ENCODE assay signal across 10 cellular contexts in the genomic region with DNA sequence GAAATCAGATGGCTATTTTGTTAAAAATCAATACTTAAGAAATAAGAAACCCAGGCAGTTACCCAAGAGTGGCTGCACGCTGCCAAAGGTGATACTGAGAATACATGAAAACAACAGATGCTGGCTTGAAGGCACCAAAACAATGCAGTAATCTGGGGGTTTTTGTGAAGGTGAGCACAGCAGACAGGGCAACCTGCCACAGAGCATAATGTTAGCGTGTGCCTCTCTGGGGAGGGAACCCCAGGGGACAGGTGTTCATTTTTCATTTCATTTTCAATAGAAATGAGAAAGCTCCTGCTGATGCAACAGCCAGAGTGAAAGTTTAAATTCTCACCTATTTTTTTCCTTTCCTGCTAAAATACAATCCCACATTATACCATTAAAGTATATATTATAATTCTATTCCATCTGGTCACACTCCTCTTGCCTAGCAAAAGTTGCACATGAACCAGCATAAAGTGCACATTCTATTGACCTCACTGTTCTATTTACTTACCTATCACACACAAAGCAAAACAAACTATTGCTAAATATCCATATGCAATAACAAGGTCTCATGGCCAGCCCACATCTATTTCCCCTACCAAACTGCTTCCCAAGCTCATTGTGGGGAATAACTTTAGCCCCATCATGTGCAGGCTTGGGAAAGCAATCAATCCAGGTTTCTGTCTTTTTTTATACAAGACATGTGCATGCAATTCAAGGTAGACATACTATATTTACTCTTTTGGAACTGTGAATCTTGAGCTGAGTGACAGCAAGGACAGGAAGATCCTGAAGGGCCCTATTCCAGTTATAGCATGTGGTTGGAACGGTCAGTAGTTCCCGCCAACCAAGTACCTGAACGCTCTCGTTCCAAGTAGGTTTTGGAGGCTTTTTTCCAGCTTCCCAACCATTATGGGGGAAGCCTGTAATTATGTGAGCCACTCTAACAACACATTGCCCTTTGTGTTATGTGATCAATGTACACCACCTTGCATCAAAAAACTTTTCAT.
DNase-seq lines count a peak whose midpoint lies in the region; ATAC-seq and TF ChIP-seq lines count a peak whose summit lies in the region.
"Had no signal": no experiment of that assay in that cellular context is flagged by ENCODE, and none has a peak within 500 bp of the region (broad histone marks: within the 10 kb centered on the region; RNA-seq: fewer than 3 reads in every experiment).

No MANE protein-coding gene starts in this region.

- CTCF ChIA-PET in RWPE1 (lab: Yijun Ruan, JAX), result no interaction called here

- POLR2A ChIA-PET in RWPE1 (lab: Yijun Ruan, JAX; ENCODE audit: low non-redundant PET), result interaction anchor here (0.6 kb wide), 1 partner anchor 16 kb away, joined by 3 read pairs; no protein-coding TSS in a partner anchor

- TF ChIP-seq CTCF in RWPE1 (conservative IDR thresholded peaks at IDR 0.05; ENCODE audit: low read depth) (no peak), foreskin fibroblast (IDR thresholded peaks at IDR 0.05; ENCODE audit: low read depth, low read length) (no peak)

- no peak overlapping the region for H3K4me3 ChIP-seq in foreskin fibroblast (ENCODE audit: low read depth in 1 of 2, low read length in 2 of 2)

- ATAC-seq in GM18520 (IDR thresholded peaks at IDR 0.05; ENCODE audit: unreplicated experiment), result peak; percentile 61
- ATAC-seq in GM21390 (IDR thresholded peaks at IDR 0.05; ENCODE audit: unreplicated experiment), result peak; percentile 85
- ATAC-seq in HG03378 (IDR thresholded peaks at IDR 0.05; ENCODE audit: unreplicated experiment), result peak; percentile 74
- peak; percentile 42 for ATAC-seq in left colon
- ATAC-seq: Panc1 had no signal

- intact Hi-C loops in left colon (cut with DNase I, micrococcal nuclease), result no loop called here

- no peak overlapping the region for H3K27ac ChIP-seq in RWPE1

- DNase-seq in left colon, result no peak
- no peak for DNase-seq in NCI-H187 (lab: John Stamatoyannopoulos, UW)
- no peak for DNase-seq in RWPE1 (ENCODE audit: low spot score)
- DNase-seq in foreskin fibroblast, result no peak
- DNase-seq in OCI-M2 (lab: John Stamatoyannopoulos, UW; ENCODE audit: unreplicated experiment), result no peak
- DNase-seq: posterior cingulate gyrus had no signal
